ENCODE assay signal across 8 cellular contexts in the genomic region with DNA sequence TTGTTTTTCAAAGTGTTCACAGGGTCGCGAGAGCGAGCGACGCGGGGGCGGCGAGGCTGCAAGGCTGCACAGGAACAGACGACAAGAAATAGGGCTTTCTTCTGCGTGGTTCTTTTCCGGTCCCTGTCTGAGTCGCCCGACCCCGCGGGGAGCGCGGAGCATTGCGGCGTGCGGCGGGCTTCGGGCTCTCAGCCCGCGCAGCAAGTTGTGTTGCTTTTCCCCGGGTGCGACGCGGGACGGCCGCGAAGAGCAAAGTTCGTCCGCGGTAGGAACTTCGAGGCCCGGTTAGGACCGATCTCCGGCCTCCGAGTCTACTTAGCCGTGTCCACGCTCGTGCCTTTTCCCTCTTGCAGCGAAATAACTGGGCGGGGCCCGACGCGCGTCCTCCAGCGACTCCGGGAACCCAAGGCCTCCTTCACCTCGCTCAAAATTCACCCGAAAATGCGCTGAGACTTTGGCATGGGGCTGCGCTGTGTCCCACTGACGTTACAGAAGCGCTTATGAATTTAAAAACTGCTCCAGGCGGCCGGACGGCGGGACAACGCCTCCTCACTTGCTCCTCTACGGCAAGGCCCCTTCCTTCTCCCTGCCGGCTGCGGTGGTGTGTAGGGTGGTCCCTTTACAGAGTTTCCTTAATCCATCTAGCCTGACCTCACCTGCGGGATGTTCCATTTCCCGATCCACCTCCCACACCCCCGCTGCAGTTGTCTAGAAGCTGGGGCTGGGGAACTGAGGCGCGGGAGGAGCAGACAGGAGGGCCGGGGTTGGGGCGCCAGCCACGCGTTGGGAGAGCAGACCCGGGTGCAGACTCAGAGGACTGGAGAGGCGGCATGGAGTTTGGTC. TPM values are rescaled to one million over a fixed set of nuclear protein-coding genes. Genes with fewer than 3 reads are reported as not detected.
DNase-seq lines count a peak whose midpoint lies in the region; ATAC-seq and TF ChIP-seq lines count a peak whose summit lies in the region.

No MANE protein-coding gene starts in this region.

- peaks cover 3% of the 10 kb centered on the region for H3K27me3 Mint-ChIP-seq in chondrocyte (ENCODE audit: low read depth)

- intact Hi-C loops in Right ventricle myocardium inferior (cut with DNase I), result no loop called here
- intact Hi-C loops in cardiac septum (cut with DNase I), result loop anchor here (5.0 to 10.0 kb wide), 4 partner anchors 307 to 616 kb away; no protein-coding TSS in a partner anchor

- WGBS in tibial nerve, 2 donors, result 14 to 24% methylated on average over 30 to 75 of the region's 75 CpGs

- H3K4me1 ChIP-seq in muscle layer of duodenum (ENCODE audit: control insufficient read depth in 1 of 2, insufficient read depth in 2 of 2, low read length in 2 of 2) (peaks cover 4 to 35% of the 10 kb centered on the region in 2 donors), tibial nerve (peaks cover 0 to 56% (median 43%) of the 10 kb centered on the region in 4 donors)

- H3K36me3 ChIP-seq in muscle layer of duodenum (ENCODE audit: control insufficient read depth in 1 of 2, insufficient read depth in 2 of 2, low read length in 2 of 2), result peaks cover 0 to 3% of the 10 kb centered on the region in 2 donors
- peaks cover 0 to 2% (median 2%) of the 10 kb centered on the region in 3 donors for H3K36me3 ChIP-seq in tibial nerve

- peak in 1 of 2 donors; percentile 5 for TF ChIP-seq EP300 in tibial nerve (IDR thresholded peaks at IDR 0.05)

- ATAC-seq in Right ventricle myocardium inferior (no peak), HG03354 (IDR thresholded peaks at IDR 0.05; ENCODE audit: poor library complexity, severe bottlenecking, unreplicated experiment) (no peak)

- H3K4me3 ChIP-seq in muscle layer of duodenum (ENCODE audit: low read depth in 1 of 2, low read length in 2 of 2) (peak overlapping the region; percentile 60 to 95), tibial nerve (peak overlapping the region; percentile 29 to 92 (median 82))

- H3K4me3 Mint-ChIP-seq in chondrocyte (ENCODE audit: unreplicated experiment), result peak overlapping the region; percentile 73

- H3K27ac ChIP-seq in muscle layer of duodenum (ENCODE audit: low read length) (no peak overlapping the region), tibial nerve (peak overlapping the region in 3 of 4 donors; percentile 1 to 60 (median 23))

- TF ChIP-seq CTCF in chondrocyte (IDR thresholded peaks at IDR 0.05) (no peak), tibial nerve (IDR thresholded peaks at IDR 0.05) (no peak)

- H3K9me3 ChIP-seq in muscle layer of duodenum (ENCODE audit: control insufficient read depth in 1 of 2, low read length in 2 of 2) (no peaks in the 10 kb centered on the region), tibial nerve (no peaks in the 10 kb centered on the region)

- TF ChIP-seq POLR2A in tibial nerve (IDR thresholded peaks at IDR 0.05), result no peak

- peaks cover 2% of the 10 kb centered on the region for H3K36me3 Mint-ChIP-seq in chondrocyte (ENCODE audit: low read depth)

- no peak overlapping the region for H3K27ac Mint-ChIP-seq in chondrocyte (ENCODE audit: unreplicated experiment)

- H3K27me3 ChIP-seq in muscle layer of duodenum (ENCODE audit: low read depth, low read length), result peaks cover 20% of the 10 kb centered on the region
- H3K27me3 ChIP-seq in tibial nerve, result peaks cover 0 to 29% of the 10 kb centered on the region in 2 donors

- DNase-seq in Right ventricle myocardium inferior (ENCODE audit: missing footprints), result peak; percentile 80
- no peak for DNase-seq in cardiac septum (ENCODE audit: low spot score)
- no peak for DNase-seq in chondrocyte (ENCODE audit: low spot score)
- DNase-seq in tibial nerve (ENCODE audit: low spot score in 2 of 2), result no peak
- DNase-seq in NCI-H345 treated with DMSO at 0.1 percent for 48 hours (lab: John Stamatoyannopoulos, UW; ENCODE audit: unreplicated experiment), result no peak
- DNase-seq in NCI-H774 (lab: John Stamatoyannopoulos, UW), result no peak

- H3K9me3 Mint-ChIP-seq in chondrocyte (ENCODE audit: low read depth), result no peaks in the 10 kb centered on the region

- peaks cover 41% of the 10 kb centered on the region for H3K4me1 Mint-ChIP-seq in chondrocyte (ENCODE audit: low read depth)

RNA-seq across cellular contexts. Expression of a gene that starts 1.5 kb away (rescaled TPM):
- 9.1 TPM for total RNA-seq in Right ventricle myocardium inferior
- total RNA-seq in cardiac septum, result 5.2 TPM
- 10.8 to 19.2 TPM (median 11.4 TPM) in 3 replicates for total RNA-seq in chondrocyte
- total RNA-seq in tibial nerve, result 10 to 100 TPM in 3 of 4 donors, 1 to 10 TPM in 1; 8.7 to 36.5 (median 25.8) TPM
